Comparison of ENCODE assay signal across 23 cellular contexts in genomic region chr20:61725145-61725544, GRCh38.
DNase-seq lines count a peak whose midpoint lies in the region; ATAC-seq, FAIRE-seq and TF ChIP-seq lines count a peak whose summit lies in the region.
"Had no signal": no experiment of that assay in that cellular context is flagged by ENCODE, and none has a peak within 500 bp of the region (broad histone marks: within the 10 kb centered on the region; RNA-seq: fewer than 3 reads in every experiment).

No MANE protein-coding gene starts in this region.

- H3K27me3 Mint-ChIP-seq in chondrocyte (ENCODE audit: low read depth) (no peaks in the 10 kb centered on the region), neural progenitor cell (ENCODE audit: insufficient read depth, low read depth) (peaks cover 2% of the 10 kb centered on the region)
- H3K27me3 Mint-ChIP-seq: B cell; CD4-positive, alpha-beta T cell had no signal

- H3K9me3 ChIP-seq in right atrium auricular region, result no peaks in the 10 kb centered on the region
- H3K9me3 ChIP-seq in neural progenitor cell (ENCODE audit: low read depth), result no peaks in the 10 kb centered on the region

- H3K36me3 Mint-ChIP-seq in chondrocyte (ENCODE audit: low read depth) (no peaks in the 10 kb centered on the region), neural progenitor cell (no peaks in the 10 kb centered on the region)
- H3K36me3 Mint-ChIP-seq: CD8-positive, alpha-beta memory T cell had no signal

- no peak overlapping the region for H3K4me2 ChIP-seq in neural progenitor cell

- peak; percentile 17 for DNase-seq in Right ventricle myocardium inferior (ENCODE audit: missing footprints)
- DNase-seq in right atrium auricular region (ENCODE audit: low spot score), result no peak
- no peak for DNase-seq in HTR-8/SVneo (ENCODE audit: insufficient read length, low spot score)
- DNase-seq in chondrocyte (ENCODE audit: low spot score), result peak; percentile 80
- no peak for DNase-seq in neural progenitor cell (ENCODE audit: low spot score)
- no peak for DNase-seq in activated CD4-positive, alpha-beta T cell treated with anti-CD3 and anti-CD28 coated beads for 48 hours
- no peak for DNase-seq in SK-N-DZ (ENCODE audit: low spot score)
- DNase-seq: CD4-positive, alpha-beta T cell; CD8-positive, alpha-beta memory T cell; DMS 273 treated with DMSO at 0.1 percent for 48 hours; DMS79; GDM1; GM23248 had no signal

- no peak for ATAC-seq in Right ventricle myocardium inferior
- ATAC-seq in HG03159 (IDR thresholded peaks at IDR 0.05; ENCODE audit: unreplicated experiment), result no peak
- ATAC-seq: GM12878 had no signal

- H3K4me3 ChIP-seq in right atrium auricular region (no peak overlapping the region), neural progenitor cell (no peak overlapping the region)
- H3K4me3 ChIP-seq: BLaER1, GM12878, GM23248 had no signal

- H3K9ac ChIP-seq in neural progenitor cell, result no peak overlapping the region
- H3K9ac ChIP-seq: BLaER1, GM23248 had no signal

- no peaks in the 10 kb centered on the region for H4K20me1 ChIP-seq in neural progenitor cell (ENCODE audit: low read depth)
- H4K20me1 ChIP-seq: BLaER1 had no signal

- peak; percentile 44 for FAIRE-seq in HTR-8/SVneo (lab: Jason Lieb, UNC)
- FAIRE-seq: A204.1, D721Med, GM12878, GM19239 had no signal

- no peak overlapping the region for H2AFZ ChIP-seq in neural progenitor cell (replicated peaks)
- H2AFZ ChIP-seq: GM23248 had no signal

- no peaks in the 10 kb centered on the region for H3K36me3 ChIP-seq in right atrium auricular region
- H3K36me3 ChIP-seq in neural progenitor cell, result no peaks in the 10 kb centered on the region
- H3K36me3 ChIP-seq: BLaER1 had no signal

- H3F3A ChIP-seq in neural progenitor cell (ENCODE audit: low read depth), result no peaks in the 10 kb centered on the region

- H3K4me1 Mint-ChIP-seq in chondrocyte (ENCODE audit: low read depth), result peaks cover 6% of the 10 kb centered on the region
- peaks cover 11% of the 10 kb centered on the region for H3K4me1 Mint-ChIP-seq in neural progenitor cell
- H3K4me1 Mint-ChIP-seq: B cell had no signal

- no peak overlapping the region for H3K4me3 Mint-ChIP-seq in chondrocyte (ENCODE audit: unreplicated experiment)
- H3K4me3 Mint-ChIP-seq in neural progenitor cell, result no peak overlapping the region
- H3K4me3 Mint-ChIP-seq: B cell; CD4-positive, alpha-beta T cell; CD8-positive, alpha-beta memory T cell; H9 had no signal

- no peaks in the 10 kb centered on the region for H3K4me1 ChIP-seq in right atrium auricular region
- H3K4me1 ChIP-seq in neural progenitor cell, result peaks cover 11% of the 10 kb centered on the region

- H3K79me2 ChIP-seq in neural progenitor cell (ENCODE audit: low read depth), result no peaks in the 10 kb centered on the region

- H3K27ac ChIP-seq in right atrium auricular region (no peak overlapping the region), neural progenitor cell (no peak overlapping the region)
- H3K27ac ChIP-seq: 22Rv1, BLaER1, C4-2B, GM23248 had no signal

- no peak overlapping the region for H3K27ac Mint-ChIP-seq in chondrocyte (ENCODE audit: unreplicated experiment)
- H3K27ac Mint-ChIP-seq in neural progenitor cell, result peak overlapping the region; percentile 42
- H3K27ac Mint-ChIP-seq: B cell; CD4-positive, alpha-beta T cell; CD8-positive, alpha-beta memory T cell; H9 had no signal

- no peak for TF ChIP-seq CTCF in right atrium auricular region (IDR thresholded peaks at IDR 0.05)
- TF ChIP-seq CTCF in chondrocyte (IDR thresholded peaks at IDR 0.05), result no peak
- no peak for TF ChIP-seq CTCF in neural progenitor cell (IDR thresholded peaks at IDR 0.05)

- intact Hi-C loops in Right ventricle myocardium inferior (cut with DNase I), result no loop called here

- H3K27me3 ChIP-seq in right atrium auricular region (no peaks in the 10 kb centered on the region), neural progenitor cell (no peaks in the 10 kb centered on the region)
- H3K27me3 ChIP-seq: BLaER1 had no signal

- H3K9me3 Mint-ChIP-seq in chondrocyte (ENCODE audit: low read depth) (no peaks in the 10 kb centered on the region), neural progenitor cell (no peaks in the 10 kb centered on the region)
- H3K9me3 Mint-ChIP-seq: CD4-positive, alpha-beta T cell; CD8-positive, alpha-beta memory T cell; H9 had no signal

Comparison
In these comparisons a context has a peak if more than half of its experiments do, and no peak if none do; other contexts are left out.
1. DNase-seq: peak in Right ventricle myocardium inferior (single experiment) and chondrocyte (single experiment); none in right atrium auricular region (single experiment), HTR-8/SVneo (single experiment), neural progenitor cell (single experiment), activated CD4-positive, alpha-beta T cell treated with anti-CD3 and anti-CD28 coated beads for 48 hours (single experiment) and SK-N-DZ (single experiment).